Comparison of ENCODE assay signal across 1 cellular context in genomic region chr16:82671743-82672142, GRCh38.
TF ChIP-seq lines count a peak whose summit lies in the region.

No MANE protein-coding gene starts in this region.

TF ChIP-seq in K562, 482 proteins besides CTCF, POLR2A, EP300 and RAD21:
- TF ChIP-seq HMBOX1 (IDR thresholded peaks at IDR 0.05) (no peak), E2F6 (IDR thresholded peaks at IDR 0.05; ENCODE audit: borderline replicate concordance in 1 of 2, extremely low read depth in 1 of 2, insufficient read depth in 1 of 2, insufficient read length in 1 of 2, low read depth in 1 of 2, low read length in 1 of 2, poor library complexity in 1 of 2, severe bottlenecking in 1 of 2) (no peak), DIDO1 (tag; IDR thresholded peaks at IDR 0.05; ENCODE audit: low read depth) (no peak), FOXP4 (CRISPR knock-in tag; IDR thresholded peaks at IDR 0.05; ENCODE audit: borderline replicate concordance) (no peak), PHB (CRISPR knock-in tag; IDR thresholded peaks at IDR 0.05) (no peak), TAF7 (tag; IDR thresholded peaks at IDR 0.05) (no peak), ZC3H4 (CRISPR knock-in tag; IDR thresholded peaks at IDR 0.05; ENCODE audit: borderline replicate concordance) (no peak), NONO (IDR thresholded peaks at IDR 0.05; ENCODE audit: low read depth in 2 of 2, low read length in 1 of 2) (no peak), ZNF668 (CRISPR knock-in tag; IDR thresholded peaks at IDR 0.05) (no peak), POLR3G (IDR thresholded peaks at IDR 0.05; ENCODE audit: extremely low read depth, insufficient read length, insufficient replicate concordance) (no peak), ATF2 (CRISPR knock-in tag; IDR thresholded peaks at IDR 0.05) (no peak), ZKSCAN1 (IDR thresholded peaks at IDR 0.05; ENCODE audit: low read depth, low read length) (no peak), FOXP1 (CRISPR knock-in tag; IDR thresholded peaks at IDR 0.05) (no peak), ZNF41 (CRISPR knock-in tag; conservative IDR thresholded peaks at IDR 0.05) (no peak), ERF (CRISPR knock-in tag; IDR thresholded peaks at IDR 0.05) (no peak)
